In the genomic region with DNA sequence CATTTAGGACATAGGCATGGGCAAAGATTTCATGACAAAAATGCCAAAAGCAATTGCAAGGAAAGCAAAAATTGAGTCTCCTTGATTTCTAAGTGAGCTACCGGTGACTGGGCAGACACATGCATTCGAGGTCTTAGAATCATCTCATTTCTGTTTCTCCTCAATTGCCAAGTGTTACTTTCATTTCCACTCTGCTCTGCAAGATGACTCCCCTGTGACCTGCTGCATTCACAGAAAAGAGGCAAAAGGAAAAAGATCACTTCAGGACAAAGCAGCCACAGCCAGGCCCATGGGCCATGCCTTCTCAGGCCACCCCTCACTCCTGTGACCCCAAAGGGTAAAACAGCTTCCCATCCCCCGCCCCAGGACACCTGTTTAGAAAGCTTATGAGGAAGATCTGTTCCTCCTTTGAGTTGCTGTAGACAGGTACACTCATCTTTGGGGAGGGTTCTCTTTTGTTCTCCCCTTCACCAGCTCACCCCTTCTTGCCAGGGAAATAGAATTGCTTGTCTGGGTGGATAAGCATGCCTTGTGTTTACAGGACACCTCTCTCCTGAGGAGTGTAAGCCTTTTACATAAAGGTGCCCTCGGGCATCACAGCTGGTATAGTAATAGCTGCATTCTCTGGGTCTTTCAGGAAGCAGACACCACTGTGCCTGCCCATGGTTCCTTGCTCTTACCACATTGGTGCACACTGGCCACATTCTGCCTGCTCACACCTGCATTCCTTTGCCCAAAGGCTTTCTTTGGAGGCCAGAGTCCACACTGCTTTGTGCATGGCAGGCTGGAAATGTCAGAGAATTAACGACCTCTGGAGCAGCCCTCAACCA, we compare ENCODE assay signal across 22 cellular contexts.
DNase-seq lines count a peak whose midpoint lies in the region; ATAC-seq, FAIRE-seq and TF ChIP-seq lines count a peak whose summit lies in the region.
"Had no signal": no experiment of that assay in that cellular context is flagged by ENCODE, and none has a peak within 500 bp of the region (broad histone marks: within the 10 kb centered on the region; RNA-seq: fewer than 3 reads in every experiment).

No MANE protein-coding gene starts in this region.

- peak overlapping the region; percentile 29 for H3K27ac Mint-ChIP-seq in activated CD8-positive, alpha-beta memory T cell treated with anti-CD3 and anti-CD28 coated beads, Interleukin-2, amount 10 ng/mL, durations not matched to agents 7 days and 5 days
- no peak overlapping the region for H3K27ac Mint-ChIP-seq in Calu3 (ENCODE audit: unreplicated experiment)
- H3K27ac Mint-ChIP-seq in activated CD4-positive, alpha-beta memory T cell treated with anti-CD3 and anti-CD28 coated beads for 36 hours: no peak overlapping the region
- H3K27ac Mint-ChIP-seq: activated naive CD8-positive, alpha-beta T cell treated with anti-CD3 and anti-CD28 coated beads, Interleukin-2, amount 50 U/mL, for 24 hours; endodermal cell had no signal

- H3K36me3 ChIP-seq in small intestine (ENCODE audit: control insufficient read depth in 2 of 2, insufficient read depth in 2 of 2, low read length in 2 of 2): no peaks in the 10 kb centered on the region
- H3K36me3 ChIP-seq: Peyer's patch, sigmoid colon, tibial nerve had no signal

- H3K4me3 Mint-ChIP-seq in activated CD8-positive, alpha-beta memory T cell treated with anti-CD3 and anti-CD28 coated beads, Interleukin-2, amount 10 ng/mL, durations not matched to agents 7 days and 5 days: no peak overlapping the region
- H3K4me3 Mint-ChIP-seq in Calu3 (ENCODE audit: low read depth, unreplicated experiment): no peak overlapping the region
- H3K4me3 Mint-ChIP-seq in activated CD4-positive, alpha-beta memory T cell treated with anti-CD3 and anti-CD28 coated beads for 36 hours: no peak overlapping the region
- H3K4me3 Mint-ChIP-seq: activated naive CD8-positive, alpha-beta T cell treated with anti-CD3 and anti-CD28 coated beads, Interleukin-2, amount 50 U/mL, for 24 hours; central memory CD8-positive, alpha-beta T cell; endodermal cell had no signal

- no peaks in the 10 kb centered on the region for H3K4me1 ChIP-seq in small intestine (ENCODE audit: control insufficient read depth in 2 of 2, insufficient read depth in 1 of 2, low read depth in 1 of 2, low read length in 1 of 2)
- H3K4me1 ChIP-seq: Peyer's patch had no signal

- peak; percentile 58 for ATAC-seq in activated CD8-positive, alpha-beta memory T cell treated with anti-CD3 and anti-CD28 coated beads, Interleukin-2, amount 10 ng/mL, durations not matched to agents 7 days and 5 days
- peak; percentile 49 for ATAC-seq in HG02885 (IDR thresholded peaks at IDR 0.05; ENCODE audit: poor library complexity, unreplicated experiment)
- ATAC-seq: activated naive CD8-positive, alpha-beta T cell treated with anti-CD3 and anti-CD28 coated beads, Interleukin-2, amount 50 U/mL, for 24 hours had no signal

- intact Hi-C loops in Calu3 (cut with micrococcal nuclease; ENCODE audit: unreplicated experiment): no loop called here
- intact Hi-C loops in activated CD4-positive, alpha-beta memory T cell treated with anti-CD3 and anti-CD28 coated beads for 36 hours (cut with micrococcal nuclease): no loop called here

- no peaks in the 10 kb centered on the region for H3K9me3 Mint-ChIP-seq in activated CD8-positive, alpha-beta memory T cell treated with anti-CD3 and anti-CD28 coated beads, Interleukin-2, amount 10 ng/mL, durations not matched to agents 7 days and 5 days (ENCODE audit: low read depth)
- H3K9me3 Mint-ChIP-seq in Calu3 (ENCODE audit: low read depth, unreplicated experiment): peaks cover 3% of the 10 kb centered on the region
- H3K9me3 Mint-ChIP-seq in activated CD4-positive, alpha-beta memory T cell treated with anti-CD3 and anti-CD28 coated beads for 36 hours: no peaks in the 10 kb centered on the region
- H3K9me3 Mint-ChIP-seq: activated naive CD8-positive, alpha-beta T cell treated with anti-CD3 and anti-CD28 coated beads, Interleukin-2, amount 50 U/mL, for 24 hours; central memory CD8-positive, alpha-beta T cell; endodermal cell had no signal

- FAIRE-seq in small intestine (lab: Jason Lieb, UNC): no peak
- FAIRE-seq: frontal cortex, G401.6 had no signal

- no peaks in the 10 kb centered on the region for H3K9me3 ChIP-seq in small intestine (ENCODE audit: control insufficient read depth, low read depth)
- H3K9me3 ChIP-seq: Peyer's patch, sigmoid colon, tibial nerve had no signal

- no peak for DNase-seq in activated CD8-positive, alpha-beta memory T cell treated with anti-CD3 and anti-CD28 coated beads, Interleukin-2, amount 10 ng/mL, durations not matched to agents 7 days and 5 days
- DNase-seq in activated CD8-positive, alpha-beta memory T cell treated with anti-CD3 and anti-CD28 coated beads for 24 hours: no peak
- DNase-seq in epithelial cell of esophagus (ENCODE audit: low read depth) (peak; percentile 33), small intestine (peak; percentile 4), germinal center (ENCODE audit: low spot score) (no peak), Calu3 (no peak)
- DNase-seq in activated CD4-positive, alpha-beta memory T cell treated with anti-CD3 and anti-CD28 coated beads for 36 hours: no peak
- DNase-seq: activated naive CD8-positive, alpha-beta T cell treated with anti-CD3 and anti-CD28 coated beads, Interleukin-2, amount 50 U/mL, for 24 hours; activated T-cell treated with anti-CD3 and anti-CD28 coated beads, Interleukin-2, amount 50 U/mL, for 48 hours; endodermal cell; HCEC 1CT; KBM-7; mesenchymal stem cell; NCI-H1436; Peyer's patch; sigmoid colon; stimulated activated CD4-positive, alpha-beta T cell treated with anti-CD3 and anti-CD28 coated beads, Interleukin-4, amount 100 ng/mL, for 1 hour had no signal

- TF ChIP-seq CTCF in epithelial cell of esophagus (IDR thresholded peaks at IDR 0.05; ENCODE audit: insufficient read depth, low read depth, low read length, missing control alignments) (no peak), Calu3 (IDR thresholded peaks at IDR 0.05; ENCODE audit: unreplicated experiment) (no peak)

- 55 to 59% (median 56%) methylated on average over 5 of the region's 5 CpGs for WGBS in small intestine, 3 donors

- H3K27me3 Mint-ChIP-seq in activated CD8-positive, alpha-beta memory T cell treated with anti-CD3 and anti-CD28 coated beads, Interleukin-2, amount 10 ng/mL, durations not matched to agents 7 days and 5 days: no peaks in the 10 kb centered on the region
- no peaks in the 10 kb centered on the region for H3K27me3 Mint-ChIP-seq in Calu3 (ENCODE audit: unreplicated experiment)
- H3K27me3 Mint-ChIP-seq in activated CD4-positive, alpha-beta memory T cell treated with anti-CD3 and anti-CD28 coated beads for 36 hours: peaks cover 2% of the 10 kb centered on the region
- H3K27me3 Mint-ChIP-seq: activated naive CD8-positive, alpha-beta T cell treated with anti-CD3 and anti-CD28 coated beads, Interleukin-2, amount 50 U/mL, for 24 hours; central memory CD8-positive, alpha-beta T cell had no signal

- CTCF ChIA-PET in activated CD8-positive, alpha-beta memory T cell treated with anti-CD3 and anti-CD28 coated beads, Interleukin-2, amount 10 ng/mL, durations not matched to agents 7 days and 5 days (lab: Charles Lee): interaction anchor here (1.1 kb wide), 1 partner anchor 111 kb away, joined by 3 read pairs; no protein-coding TSS in a partner anchor
- CTCF ChIA-PET in Calu3 (lab: Charles Lee): no interaction called here
- CTCF ChIA-PET in activated CD4-positive, alpha-beta memory T cell treated with anti-CD3 and anti-CD28 coated beads for 36 hours (lab: Charles Lee): no interaction called here

- H3K27ac ChIP-seq in small intestine (ENCODE audit: low read depth in 1 of 2, low read length in 1 of 2): no peak overlapping the region
- H3K27ac ChIP-seq: Peyer's patch, sigmoid colon, tibial nerve had no signal

- no peak overlapping the region for H3K4me3 ChIP-seq in epithelial cell of esophagus (ENCODE audit: low read length)
- no peak overlapping the region for H3K4me3 ChIP-seq in small intestine (ENCODE audit: low read depth in 1 of 2, low read length in 2 of 2)
- H3K4me3 ChIP-seq: Peyer's patch, sigmoid colon, tibial nerve had no signal

- POLR2A ChIA-PET in activated CD4-positive, alpha-beta memory T cell treated with anti-CD3 and anti-CD28 coated beads for 36 hours (lab: Charles Lee): no interaction called here

- no TSS peak for BruUV-seq in Calu3 (replicated peaks; lab: Mats Ljungman, UMichigan)

- H3K27me3 ChIP-seq in small intestine (ENCODE audit: control insufficient read depth in 2 of 2, insufficient read depth in 2 of 2, low read length in 2 of 2): no peaks in the 10 kb centered on the region
- H3K27me3 ChIP-seq: Peyer's patch, sigmoid colon, tibial nerve had no signal

- no peaks in the 10 kb centered on the region for H3K36me3 Mint-ChIP-seq in activated CD8-positive, alpha-beta memory T cell treated with anti-CD3 and anti-CD28 coated beads, Interleukin-2, amount 10 ng/mL, durations not matched to agents 7 days and 5 days
- no peaks in the 10 kb centered on the region for H3K36me3 Mint-ChIP-seq in Calu3 (ENCODE audit: insufficient read depth, unreplicated experiment)
- H3K36me3 Mint-ChIP-seq in activated CD4-positive, alpha-beta memory T cell treated with anti-CD3 and anti-CD28 coated beads for 36 hours: no peaks in the 10 kb centered on the region

- H3K4me1 Mint-ChIP-seq in activated CD8-positive, alpha-beta memory T cell treated with anti-CD3 and anti-CD28 coated beads, Interleukin-2, amount 10 ng/mL, durations not matched to agents 7 days and 5 days: peaks cover 9% of the 10 kb centered on the region
- no peaks in the 10 kb centered on the region for H3K4me1 Mint-ChIP-seq in Calu3 (ENCODE audit: low read depth, unreplicated experiment)
- H3K4me1 Mint-ChIP-seq in activated CD4-positive, alpha-beta memory T cell treated with anti-CD3 and anti-CD28 coated beads for 36 hours (ENCODE audit: low read depth): no peaks in the 10 kb centered on the region
- H3K4me1 Mint-ChIP-seq: central memory CD8-positive, alpha-beta T cell; endodermal cell had no signal

Comparison
In these comparisons a context has a peak if more than half of its experiments do, and no peak if none do; other contexts are left out.
1. DNase-seq: peak in epithelial cell of esophagus (single experiment) and small intestine (single experiment); none in activated CD8-positive, alpha-beta memory T cell treated with anti-CD3 and anti-CD28 coated beads, Interleukin-2, amount 10 ng/mL, durations not matched to agents 7 days and 5 days (single experiment), activated CD8-positive, alpha-beta memory T cell treated with anti-CD3 and anti-CD28 coated beads for 24 hours (single experiment), germinal center (single experiment), Calu3 (single experiment) and activated CD4-positive, alpha-beta memory T cell treated with anti-CD3 and anti-CD28 coated beads for 36 hours (single experiment).